17 cellular contexts compared by ENCODE assay signal in genomic region chr1:20479840-20480239, GRCh38. TPM values are rescaled to one million over a fixed set of nuclear protein-coding genes. Genes with fewer than 3 reads are reported as not detected.
A peak's percentile ranks its signal among the peaks of the same experiment; 100 is the strongest.
DNase-seq lines count a peak whose midpoint lies in the region; TF ChIP-seq lines count a peak whose summit lies in the region.
"Had no signal": no experiment of that assay in that cellular context is flagged by ENCODE, and none has a peak within 500 bp of the region (broad histone marks: within the 10 kb centered on the region; RNA-seq: fewer than 3 reads in every experiment).

No MANE protein-coding gene starts in this region.

- H2AFZ ChIP-seq in H9 (ENCODE audit: low read length) = no peak overlapping the region

- intact Hi-C loops in cardiac septum (cut with DNase I) = loop anchor here (10.0 kb wide), 1 partner anchor 405 kb away; the partner anchor contains the start of gene PLA2G5

- H3K4me1 Mint-ChIP-seq in nephron (peaks cover 76% of the 10 kb centered on the region), type B pancreatic cell (ENCODE audit: unreplicated experiment) (peaks cover 39% of the 10 kb centered on the region), H9 (peaks cover 25 to 53% of the 10 kb centered on the region in 2 experiments)

- no peak overlapping the region for H3K23ac ChIP-seq in H9 (ENCODE audit: insufficient read length, low read depth, low read length)

- no peaks in the 10 kb centered on the region for H3K79me1 ChIP-seq in H9 (ENCODE audit: insufficient read depth, low read depth, low read length, poor library complexity, severe bottlenecking)

- no peak for DNase-seq in Peyer's patch
- no peak for DNase-seq in epithelial cell of proximal tubule (ENCODE audit: low read depth)
- DNase-seq in type B pancreatic cell (ENCODE audit: extremely low spot score, unreplicated experiment) = no peak
- DNase-seq in cardiac septum (ENCODE audit: low spot score) = no peak
- DNase-seq in RKO (ENCODE audit: low spot score) = no peak
- DNase-seq in H9 = no peak
- DNase-seq: AML-193; CD4-positive, CD25-positive, alpha-beta regulatory T cell; DMS79 treated with DMSO at 0.1 percent for 48 hours; KBM-7; NCI-H1048; NCI-H146; NCI-H2107; NCI-H226; NCI-H526 treated with DMSO at 0.1 percent for 48 hours; NK-92 treated with Interleukin-12 subunit alpha and Interleukin-12 subunit beta, amount 100 ng/mL, for 24 hours had no signal

- H3K56ac ChIP-seq in H9 (ENCODE audit: insufficient read length, low read depth, low read length) = no peak overlapping the region

- peaks cover 13% of the 10 kb centered on the region for H3K23me2 ChIP-seq in H9 (ENCODE audit: insufficient read length, low read depth, low read length, poor library complexity, severe bottlenecking)

- H2AK5ac ChIP-seq in H9 (ENCODE audit: insufficient read length, low read length) = no peak overlapping the region

- H3K4me3 Mint-ChIP-seq in nephron = peak overlapping the region in 2 of 3 experiments; percentile 72 to 73
- H3K4me3 Mint-ChIP-seq in type B pancreatic cell = peak overlapping the region; percentile 58
- H3K4me3 Mint-ChIP-seq in H9 = no peak overlapping the region
- H3K4me3 Mint-ChIP-seq: CD4-positive, CD25-positive, alpha-beta regulatory T cell had no signal

- H2BK20ac ChIP-seq in H9 (ENCODE audit: low read depth, low read length, poor library complexity, severe bottlenecking) = no peak overlapping the region

- no peaks in the 10 kb centered on the region for H3K36me3 ChIP-seq in Peyer's patch

- no peak for TF ChIP-seq POLR2A in Peyer's patch (IDR thresholded peaks at IDR 0.05)

- no peaks in the 10 kb centered on the region for H4K20me1 ChIP-seq in H9 (ENCODE audit: control insufficient read depth, insufficient read depth, insufficient read length)

- no peak overlapping the region for H4K5ac ChIP-seq in H9 (ENCODE audit: insufficient read length, low read depth, low read length)

- H2BK120ac ChIP-seq in H9 (ENCODE audit: low read depth, low read length, poor library complexity, severe bottlenecking) = no peak overlapping the region

- H3K79me2 ChIP-seq in H9 (ENCODE audit: insufficient read depth, low read length) = no peaks in the 10 kb centered on the region

- no peak overlapping the region for H2BK15ac ChIP-seq in H9 (ENCODE audit: low read depth, low read length)

- no peak overlapping the region for H3K4ac ChIP-seq in H9 (ENCODE audit: low read depth, low read length)

- H4K91ac ChIP-seq in H9 (ENCODE audit: insufficient read length, low read depth, low read length) = no peak overlapping the region

- H3K9me3 Mint-ChIP-seq in nephron (no peaks in the 10 kb centered on the region), type B pancreatic cell (no peaks in the 10 kb centered on the region), H9 (no peaks in the 10 kb centered on the region; a peak in 1 of 5 replicates)

- TF ChIP-seq CTCF in Peyer's patch (IDR thresholded peaks at IDR 0.05) (no peak), epithelial cell of proximal tubule (conservative IDR thresholded peaks at IDR 0.05; ENCODE audit: low read depth, low read length) (no peak), nephron (IDR thresholded peaks at IDR 0.05; ENCODE audit: unreplicated experiment in 3 of 3) (no peak), type B pancreatic cell (conservative IDR thresholded peaks at IDR 0.05) (no peak), H9 (conservative IDR thresholded peaks at IDR 0.05) (no peak)

- H3K18ac ChIP-seq in H9 (ENCODE audit: insufficient read length, low read depth, low read length) = no peak overlapping the region

- no CpG with 5 or more reads among the region's 4 CpGs for WGBS in H9 (ENCODE audit: extremely low coverage, insufficient read length, low lambda C conversion rate)

- H3K27ac ChIP-seq in Peyer's patch = peak overlapping the region in 3 of 4 donors; percentile 75 to 95 (median 90)
- no peak overlapping the region for H3K27ac ChIP-seq in H9 (ENCODE audit: insufficient read length, low read depth, low read length)

- no peak overlapping the region for H2BK12ac ChIP-seq in H9 (ENCODE audit: insufficient read length, low read depth, low read length)

- H3K4me3 ChIP-seq in Peyer's patch (peak overlapping the region in 2 of 4 donors; percentile 20 to 34), epithelial cell of proximal tubule (ENCODE audit: low read depth, low read length) (peak overlapping the region; percentile 10)

- no peak overlapping the region for H3K9ac ChIP-seq in H9 (ENCODE audit: extremely low read depth, insufficient read length, low read length)

- no peak overlapping the region for H3K4me2 ChIP-seq in H9 (ENCODE audit: insufficient read depth, insufficient read length, low read length)

- H3K27me3 ChIP-seq in Peyer's patch (peaks cover 0 to 7% of the 10 kb centered on the region in 2 donors), H9 (ENCODE audit: insufficient read depth, low read length) (peaks cover 14% of the 10 kb centered on the region; the same call in 1 of the 2 replicates)

- H3K9me3 ChIP-seq in Peyer's patch (no peaks in the 10 kb centered on the region), H9 (ENCODE audit: control insufficient read depth, low read depth, low read length) (no peaks in the 10 kb centered on the region)

- no peak overlapping the region for H3K14ac ChIP-seq in H9 (ENCODE audit: insufficient read depth, low read length)

- no peak overlapping the region for H3T11ph ChIP-seq in H9 (ENCODE audit: low read length)

- H3K4me1 ChIP-seq in Peyer's patch = peaks cover 0 to 80% (median 10%) of the 10 kb centered on the region in 4 donors
- peaks cover 11% of the 10 kb centered on the region; the same call in 1 of the 2 replicates for H3K4me1 ChIP-seq in H9 (ENCODE audit: insufficient read depth, low read length)

- peak overlapping the region; percentile 94 to 97 (median 95) for H3K27ac Mint-ChIP-seq in nephron
- H3K27ac Mint-ChIP-seq in type B pancreatic cell = peak overlapping the region; percentile 82
- no peak overlapping the region for H3K27ac Mint-ChIP-seq in H9
- H3K27ac Mint-ChIP-seq: CD4-positive, CD25-positive, alpha-beta regulatory T cell had no signal

- no peak overlapping the region for H2BK5ac ChIP-seq in H9 (ENCODE audit: insufficient read length, low read length)

- H3K27me3 Mint-ChIP-seq in nephron (ENCODE audit: low read depth) (peaks cover 65% of the 10 kb centered on the region), type B pancreatic cell (peaks cover 67% of the 10 kb centered on the region), H9 (ENCODE audit: low read depth) (peaks cover 95% of the 10 kb centered on the region)

- H3K36me3 Mint-ChIP-seq in nephron (ENCODE audit: low read depth) (peaks cover 5% of the 10 kb centered on the region), type B pancreatic cell (no peaks in the 10 kb centered on the region), H9 (ENCODE audit: insufficient read depth in 1 of 3, low read depth in 3 of 3) (no peaks in the 10 kb centered on the region)
- H3K36me3 Mint-ChIP-seq: CD4-positive, CD25-positive, alpha-beta regulatory T cell had no signal

- no peak overlapping the region for H4K8ac ChIP-seq in H9 (replicated peaks; ENCODE audit: insufficient read length, low read depth, low read length)

RNA-seq across cellular contexts. Expression of gene CAMK2N1, which starts 6.2 kb away (rescaled TPM):
- total RNA-seq in Peyer's patch (10 to 100 TPM; 18.2 to 89.7 (median 75.1) TPM), epithelial cell of proximal tubule (18.2 and 19.7 TPM in 2 replicates), type B pancreatic cell (ENCODE audit: low replicate concordance) (28.9 and 43.0 TPM in 2 replicates), cardiac septum (11.7 TPM), H9 (2021) (0.97 and 1.2 TPM in 2 replicates)

RNA-seq across cellular contexts. Expression of gene MUL1, which starts 28.1 kb away (rescaled TPM):
- total RNA-seq in Peyer's patch = 10 to 100 TPM in 3 of 4 donors, 1 to 10 TPM in 1; 5.8 to 42.9 (median 28.7) TPM
- total RNA-seq in epithelial cell of proximal tubule = 24.6 and 30.4 TPM in 2 replicates
- 31.1 and 38.4 TPM in 2 replicates for total RNA-seq in type B pancreatic cell (ENCODE audit: low replicate concordance)
- total RNA-seq in cardiac septum = 35.1 TPM
- total RNA-seq in H9 (2021) = 25.5 and 27.1 TPM in 2 replicates

Comparison
In these comparisons a context has a peak if more than half of its experiments do, and no peak if none do; other contexts are left out.
1. H3K27ac Mint-ChIP-seq: peak in nephron (3 of 3) and type B pancreatic cell (single experiment); none in H9 (0 of 3).
2. H3K4me3 Mint-ChIP-seq: peak in nephron (2 of 3) and type B pancreatic cell (single experiment); none in H9 (0 of 2).